ENCODE assay signal across 8 cellular contexts in the genomic region with DNA sequence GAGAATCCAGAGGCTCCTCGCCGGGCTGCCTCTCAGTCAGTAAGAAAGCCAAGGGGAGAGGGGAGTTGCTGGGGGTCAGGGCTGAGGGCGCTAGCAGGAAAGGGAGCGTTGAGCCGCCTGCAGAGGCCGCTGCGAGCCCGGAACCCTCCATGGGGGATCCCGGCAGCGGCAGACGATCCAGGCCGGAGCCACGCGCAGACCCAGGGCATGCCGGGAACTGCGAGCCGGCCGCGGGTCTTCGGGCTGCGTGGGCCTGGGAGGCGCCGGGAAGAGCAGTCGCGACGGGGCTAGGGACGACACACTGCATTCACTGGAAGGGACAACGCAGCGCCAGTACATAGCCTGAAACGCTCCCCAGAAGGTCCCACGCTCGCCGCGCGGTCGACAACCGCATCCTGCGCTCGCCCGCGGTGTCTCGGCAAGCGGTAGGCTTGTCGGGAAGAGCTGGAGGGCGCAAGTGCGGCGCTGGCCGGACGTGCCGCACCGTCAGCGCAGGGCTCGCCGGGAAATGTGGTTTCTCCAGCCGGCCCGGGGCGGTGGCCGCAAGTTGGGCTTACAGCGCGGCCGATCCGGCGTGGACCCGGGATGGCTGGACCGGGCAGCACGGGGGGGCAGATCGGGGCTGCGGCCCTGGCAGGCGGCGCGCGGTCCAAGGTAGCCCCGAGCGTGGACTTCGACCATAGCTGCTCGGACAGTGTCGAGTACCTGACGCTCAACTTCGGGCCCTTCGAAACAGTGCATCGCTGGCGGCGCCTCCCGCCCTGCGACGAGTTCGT. TPM values are rescaled to one million over a fixed set of nuclear protein-coding genes. Genes with fewer than 3 reads are reported as not detected.
DNase-seq lines count a peak whose midpoint lies in the region; ATAC-seq lines count a peak whose summit lies in the region.

A gene (plus strand): TSS at position 511 of the 776 bp plus-strand sequence. CDS start 75 bp downstream, at position 586.

- peak; percentile 87 to 89 for ATAC-seq in CD4-positive, CD25-positive, alpha-beta regulatory T cell (ENCODE audit: low read depth in 2 of 2)
- ATAC-seq in HG03439 (IDR thresholded peaks at IDR 0.05; ENCODE audit: unreplicated experiment), result peak; percentile 71
- peak; percentile 81 for ATAC-seq in activated CD8-positive, alpha-beta memory T cell treated with anti-CD3 and anti-CD28 coated beads, Interleukin-2, amount 10 ng/mL, durations not matched to agents 7 days and 5 days

- peak within 1 kb of the TSS; percentile 92 to 96 (median 94) for H3K4me3 Mint-ChIP-seq in CD4-positive, CD25-positive, alpha-beta regulatory T cell
- peak within 1 kb of the TSS; percentile 92 for H3K4me3 Mint-ChIP-seq in activated CD8-positive, alpha-beta memory T cell treated with anti-CD3 and anti-CD28 coated beads, Interleukin-2, amount 10 ng/mL, durations not matched to agents 7 days and 5 days

- no peaks in the 10 kb centered on the region for H3K27me3 Mint-ChIP-seq in CD4-positive, CD25-positive, alpha-beta regulatory T cell
- H3K27me3 Mint-ChIP-seq in activated CD8-positive, alpha-beta memory T cell treated with anti-CD3 and anti-CD28 coated beads, Interleukin-2, amount 10 ng/mL, durations not matched to agents 7 days and 5 days, result no peaks in the 10 kb centered on the region

- H3K9me3 Mint-ChIP-seq in CD4-positive, CD25-positive, alpha-beta regulatory T cell, result peaks cover 0 to 4% (median 0%) of the 10 kb centered on the region in 7 donors
- peaks cover 4% of the 10 kb centered on the region for H3K9me3 Mint-ChIP-seq in activated CD8-positive, alpha-beta memory T cell treated with anti-CD3 and anti-CD28 coated beads, Interleukin-2, amount 10 ng/mL, durations not matched to agents 7 days and 5 days (ENCODE audit: low read depth)

- peaks cover 5% of the 10 kb centered on the region for H3K36me3 ChIP-seq in CD4-positive, CD25-positive, alpha-beta regulatory T cell (ENCODE audit: control insufficient read depth, insufficient read depth, low read length)
- H3K36me3 ChIP-seq in endocrine pancreas (ENCODE audit: control insufficient read depth, insufficient read depth, low read length), result no peaks in the 10 kb centered on the region

- no peaks in the 10 kb centered on the region for H3K27me3 ChIP-seq in CD4-positive, CD25-positive, alpha-beta regulatory T cell (ENCODE audit: control insufficient read depth, insufficient read depth, low read length)
- H3K27me3 ChIP-seq in endocrine pancreas (ENCODE audit: control insufficient read depth, insufficient read depth, low read length), result no peaks in the 10 kb centered on the region

- peaks cover 5 to 50% (median 26%) of the 10 kb centered on the region in 4 donors for H3K4me1 Mint-ChIP-seq in CD4-positive, CD25-positive, alpha-beta regulatory T cell
- H3K4me1 Mint-ChIP-seq in activated CD8-positive, alpha-beta memory T cell treated with anti-CD3 and anti-CD28 coated beads, Interleukin-2, amount 10 ng/mL, durations not matched to agents 7 days and 5 days, result peaks cover 36% of the 10 kb centered on the region

- H3K4me3 ChIP-seq in CD4-positive, CD25-positive, alpha-beta regulatory T cell (ENCODE audit: low read depth, low read length), result peak within 1 kb of the TSS; percentile 75
- H3K4me3 ChIP-seq in endocrine pancreas (ENCODE audit: control insufficient read depth, insufficient read depth, low read length), result peak within 1 kb of the TSS; percentile 47

- H3K9me3 ChIP-seq in CD4-positive, CD25-positive, alpha-beta regulatory T cell (ENCODE audit: control insufficient read depth in 2 of 2, low read length in 2 of 2), result peaks cover 0 to 9% of the 10 kb centered on the region in 2 experiments
- no peaks in the 10 kb centered on the region for H3K9me3 ChIP-seq in endocrine pancreas (ENCODE audit: control insufficient read depth, low read length)

- DNase-seq in CD4-positive, CD25-positive, alpha-beta regulatory T cell, result peak; percentile 52 to 89 (median 64)
- DNase-seq in GM19238 (ENCODE audit: insufficient read length, low spot score) (peak; percentile 89), NOMO-1 treated with dmso at 0.1 percent for 144 hours (lab: John Stamatoyannopoulos, UW; ENCODE audit: unreplicated experiment) (peak; percentile 80), mesenteric fat pad (ENCODE audit: low spot score) (peak; percentile 95)
- DNase-seq in activated CD8-positive, alpha-beta memory T cell treated with anti-CD3 and anti-CD28 coated beads, Interleukin-2, amount 10 ng/mL, durations not matched to agents 7 days and 5 days, result peak; percentile 86
- peak; percentile 36 for DNase-seq in stimulated activated CD8-positive, alpha-beta memory T cell treated with anti-CD3 and anti-CD28 coated beads, Interleukin-15, amount 100 ng/mL, for 1 hour (ENCODE audit: low read depth)

- H3K4me1 ChIP-seq in CD4-positive, CD25-positive, alpha-beta regulatory T cell (ENCODE audit: control insufficient read depth, insufficient read depth, low read length, poor library complexity, severe bottlenecking), result peaks cover 23% of the 10 kb centered on the region
- H3K4me1 ChIP-seq in endocrine pancreas (ENCODE audit: control insufficient read depth, insufficient read depth, low read length), result no peaks in the 10 kb centered on the region

- CTCF ChIA-PET in activated CD8-positive, alpha-beta memory T cell treated with anti-CD3 and anti-CD28 coated beads, Interleukin-2, amount 10 ng/mL, durations not matched to agents 7 days and 5 days (lab: Charles Lee), result interaction anchor here (0.7 to 1.6 kb wide), 7 partner anchors 8 to 74 kb away, joined by 3 to 5 read pairs (median 3); no protein-coding TSS in a partner anchor

- peak within 1 kb of the TSS; percentile 98 for H3K9ac ChIP-seq in endocrine pancreas (ENCODE audit: control insufficient read depth, insufficient read depth, low read length)

- H3K36me3 Mint-ChIP-seq in CD4-positive, CD25-positive, alpha-beta regulatory T cell, result peaks cover 12% of the 10 kb centered on the region
- H3K36me3 Mint-ChIP-seq in activated CD8-positive, alpha-beta memory T cell treated with anti-CD3 and anti-CD28 coated beads, Interleukin-2, amount 10 ng/mL, durations not matched to agents 7 days and 5 days, result peaks cover 6% of the 10 kb centered on the region

- peak within 1 kb of the TSS; percentile 89 to 97 (median 94) for H3K27ac Mint-ChIP-seq in CD4-positive, CD25-positive, alpha-beta regulatory T cell
- peak within 1 kb of the TSS; percentile 90 for H3K27ac Mint-ChIP-seq in activated CD8-positive, alpha-beta memory T cell treated with anti-CD3 and anti-CD28 coated beads, Interleukin-2, amount 10 ng/mL, durations not matched to agents 7 days and 5 days

- H3K27ac ChIP-seq in CD4-positive, CD25-positive, alpha-beta regulatory T cell (ENCODE audit: insufficient read depth, low read length, poor library complexity, severe bottlenecking), result peak within 1 kb of the TSS; percentile 75

RNA-seq across cellular contexts. Expression of the gene that starts here (rescaled TPM):
- 69.4 TPM for total RNA-seq in CD4-positive, CD25-positive, alpha-beta regulatory T cell
- polyA plus RNA-seq in CD4-positive, CD25-positive, alpha-beta regulatory T cell, result 10 to 100 TPM in 3 of 4 donors, 1 to 10 TPM in 1; 9.6 to 12.1 (median 11.7) TPM
- total RNA-seq in activated CD8-positive, alpha-beta memory T cell treated with anti-CD3 and anti-CD28 coated beads, Interleukin-2, amount 10 ng/mL, durations not matched to agents 7 days and 5 days, result 10 to 100 TPM; 69.3 to 78.0 TPM
- 70.8 TPM for total RNA-seq in mesenteric fat pad

Comparison
In these comparisons a context has a peak if more than half of its experiments do, and no peak if none do; other contexts are left out.
1. Peak in every context shown above with its lines: DNase-seq, ATAC-seq, H3K4me3 ChIP-seq and H3K27ac ChIP-seq.
2. DNase-seq: peak in every context shown above with its lines; median percentile 95 in mesenteric fat pad; 89 in GM19238; 86 in activated CD8-positive, alpha-beta memory T cell treated with anti-CD3 and anti-CD28 coated beads, Interleukin-2, amount 10 ng/mL, durations not matched to agents 7 days and 5 days; 80 in NOMO-1 treated with dmso at 0.1 percent for 144 hours; 64 in CD4-positive, CD25-positive, alpha-beta regulatory T cell; 36 in stimulated activated CD8-positive, alpha-beta memory T cell treated with anti-CD3 and anti-CD28 coated beads, Interleukin-15, amount 100 ng/mL, for 1 hour.